9 cellular contexts compared by ENCODE assay signal in genomic region chr4:74079001-74079400, GRCh38. TPM values are rescaled to one million over a fixed set of nuclear protein-coding genes. Genes with fewer than 3 reads are reported as not detected.
A peak's percentile ranks its signal among the peaks of the same experiment; 100 is the strongest.
DNase-seq lines count a peak whose midpoint lies in the region; ATAC-seq and TF ChIP-seq lines count a peak whose summit lies in the region.
"Not testable (repeated sequence)": the region's sequence is repeated elsewhere in the genome, so short reads cannot be mapped to it uniquely, and the experiment has no call there.
"Had no signal": no experiment of that assay in that cellular context is flagged by ENCODE, and none has a peak within 500 bp of the region (broad histone marks: within the 10 kb centered on the region; RNA-seq: fewer than 3 reads in every experiment).

No MANE protein-coding gene starts in this region.

- not testable (repeated sequence) for H3K27ac ChIP-seq in mesenchymal stem cell (ENCODE audit: low read length, poor library complexity, severe bottlenecking)

- peaks cover 34% of the 10 kb centered on the region for H3K4me1 ChIP-seq in Loucy (ENCODE audit: insufficient read depth, low read length, poor library complexity, severe bottlenecking)
- not testable (repeated sequence) for H3K4me1 ChIP-seq in mesenchymal stem cell (ENCODE audit: control insufficient read depth, insufficient read depth, low read depth, low read length)

- H3K4me3 Mint-ChIP-seq in dendritic cell treated with granulocyte-macrophage colony-stimulating factor and Interleukin-4, amounts not matched to agents 40 ng/mL and 50 ng/mL, for 4 days; stimulated activated naive B cell treated with anti-CD40 and anti-IgM and Interleukin-4, amounts not matched to agents 10 μg/mL and 1 μg/mL and 100 μg/mL, for 72 hours: not testable (repeated sequence)

- H4K8ac ChIP-seq in mesenchymal stem cell (ENCODE audit: low read length), result not testable (repeated sequence)

- H2BK15ac ChIP-seq in mesenchymal stem cell (ENCODE audit: low read depth, poor library complexity, severe bottlenecking), result not testable (repeated sequence)

- H3K79me1 ChIP-seq in mesenchymal stem cell (replicated peaks; ENCODE audit: low read length, poor library complexity, severe bottlenecking), result not testable (repeated sequence)

- DNase-seq in CMK (ENCODE audit: low read depth) (peak; percentile 63), NOMO-1 (lab: John Stamatoyannopoulos, UW; ENCODE audit: unreplicated experiment in 2 of 2) (peak; percentile 31 to 63), SIG-M5 treated with dmso at 0.1 percent for 504 hours (lab: John Stamatoyannopoulos, UW; ENCODE audit: unreplicated experiment) (peak; percentile 52), UCSD-AML1 (lab: John Stamatoyannopoulos, UW; ENCODE audit: unreplicated experiment) (peak; percentile 12)
- not testable (repeated sequence) for DNase-seq in mesenchymal stem cell; stimulated activated naive B cell treated with anti-CD40 and anti-IgM and Interleukin-4, amounts not matched to agents 10 μg/mL and 1 μg/mL and 100 μg/mL, for 72 hours

- H3K14ac ChIP-seq in mesenchymal stem cell (ENCODE audit: low read length in 2 of 2), result not testable (repeated sequence)

- H3K4me1 Mint-ChIP-seq in dendritic cell treated with granulocyte-macrophage colony-stimulating factor and Interleukin-4, amounts not matched to agents 40 ng/mL and 50 ng/mL, for 4 days (ENCODE audit: low read depth), result peaks cover 38% of the 10 kb centered on the region
- not testable (repeated sequence) for H3K4me1 Mint-ChIP-seq in stimulated activated naive B cell treated with anti-CD40 and anti-IgM and Interleukin-4, amounts not matched to agents 10 μg/mL and 1 μg/mL and 100 μg/mL, for 72 hours

- peak; percentile 51 to 72 for ATAC-seq in stimulated activated naive B cell treated with anti-CD40 and anti-IgM and Interleukin-4, amounts not matched to agents 10 μg/mL and 1 μg/mL and 100 μg/mL, for 72 hours (replicated peaks)

- peaks cover 10% of the 10 kb centered on the region for H3K9me3 Mint-ChIP-seq in dendritic cell treated with granulocyte-macrophage colony-stimulating factor and Interleukin-4, amounts not matched to agents 40 ng/mL and 50 ng/mL, for 4 days
- not testable (repeated sequence) for H3K9me3 Mint-ChIP-seq in stimulated activated naive B cell treated with anti-CD40 and anti-IgM and Interleukin-4, amounts not matched to agents 10 μg/mL and 1 μg/mL and 100 μg/mL, for 72 hours

- not testable (repeated sequence) for H3K18ac ChIP-seq in mesenchymal stem cell (ENCODE audit: low read depth in 1 of 2, low read length in 2 of 2)

- not testable (repeated sequence) for H3K9me3 ChIP-seq in Loucy (ENCODE audit: insufficient read depth, low read depth, low read length); mesenchymal stem cell (ENCODE audit: control insufficient read depth, low read length)

- H2BK12ac ChIP-seq in mesenchymal stem cell (ENCODE audit: low read length in 2 of 2), result not testable (repeated sequence)

- peak overlapping the region; percentile 68 for H3K27ac Mint-ChIP-seq in dendritic cell treated with granulocyte-macrophage colony-stimulating factor and Interleukin-4, amounts not matched to agents 40 ng/mL and 50 ng/mL, for 4 days
- H3K27ac Mint-ChIP-seq in stimulated activated naive B cell treated with anti-CD40 and anti-IgM and Interleukin-4, amounts not matched to agents 10 μg/mL and 1 μg/mL and 100 μg/mL, for 72 hours, result not testable (repeated sequence)

- not testable (repeated sequence) for H2AK5ac ChIP-seq in mesenchymal stem cell (ENCODE audit: low read length, severe bottlenecking)

- WGBS in mesenchymal stem cell, result 100% methylated on average over 2 of the region's 2 CpGs

- H3K9me2 ChIP-seq in Loucy (replicated peaks; ENCODE audit: low read depth, low read length), result not testable (repeated sequence)

- not testable (repeated sequence) for H3K4me3 ChIP-seq in Loucy (ENCODE audit: low read length, poor library complexity, severe bottlenecking); mesenchymal stem cell (ENCODE audit: insufficient read depth in 1 of 2, low read depth in 1 of 2, low read length in 2 of 2)

- H3K27me3 ChIP-seq in Loucy (ENCODE audit: insufficient read depth, low read length, poor library complexity, severe bottlenecking); mesenchymal stem cell (ENCODE audit: control insufficient read depth in 1 of 2, insufficient read depth in 1 of 2, low read length in 2 of 2): not testable (repeated sequence)

- not testable (repeated sequence) for H3K4ac ChIP-seq in mesenchymal stem cell (ENCODE audit: low read depth in 1 of 2, low read length in 2 of 2)

- H3K23ac ChIP-seq in mesenchymal stem cell (ENCODE audit: low read length in 2 of 2), result not testable (repeated sequence)

- intact Hi-C loops in dendritic cell treated with granulocyte-macrophage colony-stimulating factor and Interleukin-4, amounts not matched to agents 40 ng/mL and 50 ng/mL, for 4 days (cut with micrococcal nuclease), result not testable (repeated sequence)

- not testable (repeated sequence) for H3K36me3 Mint-ChIP-seq in dendritic cell treated with granulocyte-macrophage colony-stimulating factor and Interleukin-4, amounts not matched to agents 40 ng/mL and 50 ng/mL, for 4 days (ENCODE audit: low read depth); stimulated activated naive B cell treated with anti-CD40 and anti-IgM and Interleukin-4, amounts not matched to agents 10 μg/mL and 1 μg/mL and 100 μg/mL, for 72 hours

- not testable (repeated sequence) for H2BK120ac ChIP-seq in mesenchymal stem cell (ENCODE audit: low read depth, low read length)

- not testable (repeated sequence) for H3K9ac ChIP-seq in Loucy (ENCODE audit: low read depth, low read length, poor library complexity, severe bottlenecking); mesenchymal stem cell (ENCODE audit: low read length)

- not testable (repeated sequence) for H2BK5ac ChIP-seq in mesenchymal stem cell (ENCODE audit: low read depth, low read length, poor library complexity, severe bottlenecking)

- not testable (repeated sequence) for TF ChIP-seq CTCF in Loucy (conservative IDR thresholded peaks at IDR 0.05; ENCODE audit: low read length)

- not testable (repeated sequence) for H3K36me3 ChIP-seq in Loucy (ENCODE audit: insufficient read depth, low read length); mesenchymal stem cell (ENCODE audit: control insufficient read depth in 1 of 2, insufficient read depth in 2 of 2, low read depth in 1 of 2, low read length in 2 of 2)

- H2AFZ ChIP-seq in Loucy (ENCODE audit: low read length), result peak overlapping the region; percentile 13
- peak overlapping the region; percentile 10 for H2AFZ ChIP-seq in mesenchymal stem cell (ENCODE audit: low read depth, low read length)

- not testable (repeated sequence) for H3K27me3 Mint-ChIP-seq in dendritic cell treated with granulocyte-macrophage colony-stimulating factor and Interleukin-4, amounts not matched to agents 40 ng/mL and 50 ng/mL, for 4 days; stimulated activated naive B cell treated with anti-CD40 and anti-IgM and Interleukin-4, amounts not matched to agents 10 μg/mL and 1 μg/mL and 100 μg/mL, for 72 hours

- H4K20me1 ChIP-seq in Loucy (ENCODE audit: insufficient read depth, low read length, poor library complexity, severe bottlenecking), result not testable (repeated sequence)

- not testable (repeated sequence) for H3K79me2 ChIP-seq in Loucy (ENCODE audit: insufficient read depth, low read length)

- H3K4me2 ChIP-seq in Loucy (ENCODE audit: low read depth, low read length, poor library complexity, severe bottlenecking), result peak overlapping the region; percentile 3
- H3K4me2 ChIP-seq in mesenchymal stem cell (ENCODE audit: low read length, poor library complexity, severe bottlenecking), result not testable (repeated sequence)

- not testable (repeated sequence) for H4K91ac ChIP-seq in mesenchymal stem cell (ENCODE audit: low read length)

- H3F3A ChIP-seq in Loucy (ENCODE audit: low read depth), result not testable (repeated sequence)

RNA-seq across cellular contexts. Expression of gene CXCL2, which starts 20.0 kb away (rescaled TPM):
- 33.7 TPM for polyA plus RNA-seq in mesenchymal stem cell (2013, experiment 1 of 2)
- 28.7 TPM for polyA plus RNA-seq in mesenchymal stem cell (2013, experiment 2 of 2)
- polyA plus RNA-seq: IgD-negative memory B cell had no signal

RNA-seq across cellular contexts. Expression of gene CXCL3, which starts 40.5 kb away (rescaled TPM):
- polyA plus RNA-seq in mesenchymal stem cell (2013, experiment 1 of 2), result 3.8 TPM
- 3.3 TPM for polyA plus RNA-seq in mesenchymal stem cell (2013, experiment 2 of 2)
- polyA plus RNA-seq: IgD-negative memory B cell had no signal
